In genomic region chr4:121943941-121944340, GRCh38 we compare ENCODE assay signal across 9 cellular contexts. TPM values are rescaled to one million over a fixed set of nuclear protein-coding genes. Genes with fewer than 3 reads are reported as not detected.
DNase-seq lines count a peak whose midpoint lies in the region; ATAC-seq, FAIRE-seq and TF ChIP-seq lines count a peak whose summit lies in the region.
"Had no signal": no experiment of that assay in that cellular context is flagged by ENCODE, and none has a peak within 500 bp of the region (broad histone marks: within the 10 kb centered on the region; RNA-seq: fewer than 3 reads in every experiment).

No MANE protein-coding gene starts in this region.

- no peak overlapping the region for H2AFZ ChIP-seq in keratinocyte (ENCODE audit: control insufficient read depth, low read length)

- H3K36me3 ChIP-seq in keratinocyte (ENCODE audit: control insufficient read depth in 2 of 2, extremely low read depth in 1 of 2, insufficient read depth in 2 of 2, low read length in 2 of 2) = no peaks in the 10 kb centered on the region

- FAIRE-seq in keratinocyte (lab: Jason Lieb, UNC) = no peak

- DNase-seq in GM12864 (ENCODE audit: low read depth) = no peak
- peak; percentile 8 for DNase-seq in RWPE1 (ENCODE audit: low spot score)
- no peak for DNase-seq in keratinocyte (ENCODE audit: low read depth, low spot score)
- DNase-seq in glomerular visceral epithelial cell (ENCODE audit: extremely low spot score) = no peak
- DNase-seq in NCI-H1105 (lab: John Stamatoyannopoulos, UW) = no peak
- DNase-seq: T-helper 9 cell had no signal

- peak; percentile 73 for TF ChIP-seq CTCF in GM12864 (IDR thresholded peaks at IDR 0.05; ENCODE audit: low read depth, low read length, missing control alignments)
- no peak for TF ChIP-seq CTCF in RWPE1 (conservative IDR thresholded peaks at IDR 0.05; ENCODE audit: low read depth)
- peak; percentile 38 to 47 (median 39) for TF ChIP-seq CTCF in keratinocyte (optimal IDR thresholded peaks at IDR 0.05 in 1 of 3, IDR thresholded peaks at IDR 0.05 in 1 of 3, conservative IDR thresholded peaks at IDR 0.05 in 1 of 3; ENCODE audit: extremely low read depth in 1 of 3, insufficient read depth in 2 of 3, low read length in 3 of 3)

- H3K79me2 ChIP-seq in keratinocyte (ENCODE audit: control insufficient read depth, insufficient read depth, low read length) = no peaks in the 10 kb centered on the region

- H3K9me3 ChIP-seq in keratinocyte (ENCODE audit: control insufficient read depth, low read depth, low read length) = no peaks in the 10 kb centered on the region

- no peaks in the 10 kb centered on the region for H3K4me1 ChIP-seq in keratinocyte (ENCODE audit: control insufficient read depth, extremely low read depth, insufficient read depth, low read length)

- no peak overlapping the region for H3K4me2 ChIP-seq in keratinocyte (ENCODE audit: control insufficient read depth, extremely low read depth, insufficient read depth, low read depth, low read length)

- ATAC-seq in GM21619 (IDR thresholded peaks at IDR 0.05; ENCODE audit: unreplicated experiment) = peak; percentile 74
- no peak for ATAC-seq in HG03460 (IDR thresholded peaks at IDR 0.05; ENCODE audit: unreplicated experiment)
- no peak for ATAC-seq in HG03039 (IDR thresholded peaks at IDR 0.05; ENCODE audit: unreplicated experiment)

- dilution Hi-C loops in keratinocyte (cut with MboI; ENCODE audit: extremely low pct_ligation_motif_present, low sequenced_read_pairs) = no loop called here

- CTCF ChIA-PET in RWPE1 (lab: Yijun Ruan, JAX) = interaction anchor here (0.7 kb wide), 1 partner anchor 390 kb away, joined by 4 read pairs; no protein-coding TSS in a partner anchor

- no peak overlapping the region for H3K4me3 ChIP-seq in GM12864 (ENCODE audit: low read depth, low read length)
- no peak overlapping the region for H3K4me3 ChIP-seq in keratinocyte (ENCODE audit: control insufficient read depth in 2 of 3, extremely low read depth in 1 of 3, insufficient read depth in 2 of 3, low read depth in 1 of 3, low read length in 3 of 3)

- H3K27ac ChIP-seq in RWPE1 (no peak overlapping the region), keratinocyte (ENCODE audit: control insufficient read depth, insufficient read depth, low read length) (no peak overlapping the region)

- no peaks in the 10 kb centered on the region for H4K20me1 ChIP-seq in keratinocyte (ENCODE audit: control insufficient read depth, extremely low read depth, insufficient read depth, low read length)

- no peaks in the 10 kb centered on the region for H3K9me1 ChIP-seq in keratinocyte (ENCODE audit: control insufficient read depth, extremely low read depth, insufficient read depth, low read length)

- no peak overlapping the region for H3K9ac ChIP-seq in keratinocyte (ENCODE audit: control insufficient read depth, extremely low read depth, insufficient read depth, low read length)

- H3K27me3 ChIP-seq in keratinocyte (ENCODE audit: control insufficient read depth, extremely low read depth, insufficient read depth, low read length) = peaks cover 6% of the 10 kb centered on the region

- POLR2A ChIA-PET in RWPE1 (lab: Yijun Ruan, JAX; ENCODE audit: low non-redundant PET) = no interaction called here

RNA-seq across cellular contexts. Expression of gene TRPC3, which starts 7.9 kb away (rescaled TPM):
- polyA plus RNA-seq in keratinocyte = 0.02 TPM in 1 of 3 replicates, not detected in the others
- not detected for polyA plus RNA-seq in keratinocyte (2011; ENCODE audit: low read depth)
- not detected in 2 replicates for polyA plus RNA-seq in keratinocyte (2011; cell fraction: cytosol; rRNA removed)
- polyA plus RNA-seq in keratinocyte (2011; cell fraction: nucleus; rRNA removed) = not detected in 2 replicates
- polyA plus RNA-seq in keratinocyte (2012; ENCODE audit: low replicate concordance) = not detected in 2 replicates
- polyA minus RNA-seq in keratinocyte = not detected in 3 replicates
- not detected for polyA minus RNA-seq in keratinocyte (2011; cell fraction: cytosol; rRNA and poly(A)+ RNA removed)
- not detected in 2 replicates for polyA minus RNA-seq in keratinocyte (2011; cell fraction: nucleus; rRNA and poly(A)+ RNA removed)
